ENCODE assay signal across 11 cellular contexts in the genomic region with DNA sequence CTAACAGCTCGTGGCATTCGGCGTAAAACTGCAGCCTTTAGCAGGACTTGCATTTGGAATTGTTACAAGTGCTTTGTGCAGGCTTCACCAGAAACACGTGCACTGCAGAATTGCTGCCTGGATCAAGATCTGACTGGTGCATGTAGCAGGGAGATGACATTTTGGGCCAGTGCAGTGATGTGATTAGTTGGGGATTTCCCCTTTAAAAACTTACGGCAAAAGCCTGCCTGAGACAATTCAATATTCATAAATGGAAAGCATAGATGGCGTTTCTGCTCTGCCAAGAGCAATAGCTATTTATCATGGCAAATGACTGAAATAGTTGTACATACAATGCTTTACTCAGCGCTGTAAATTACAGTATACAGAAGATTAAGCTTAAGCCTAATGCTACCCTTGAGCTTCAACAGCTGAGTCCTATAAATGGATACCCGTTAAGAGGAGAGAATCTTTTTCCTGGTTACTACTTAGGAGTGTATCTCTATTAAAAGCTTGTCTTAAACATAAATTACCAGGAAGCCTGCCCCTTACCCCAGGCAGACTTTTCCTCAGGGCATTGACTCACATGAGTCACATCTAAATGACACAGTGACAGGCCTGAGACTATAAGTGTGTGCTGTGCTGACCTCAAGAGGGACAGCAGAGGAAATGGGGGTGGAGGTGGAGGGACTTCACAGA.
DNase-seq lines count a peak whose midpoint lies in the region; ATAC-seq and TF ChIP-seq lines count a peak whose summit lies in the region.
"Had no signal": no experiment of that assay in that cellular context is flagged by ENCODE, and none has a peak within 500 bp of the region (broad histone marks: within the 10 kb centered on the region; RNA-seq: fewer than 3 reads in every experiment).

No MANE protein-coding gene starts in this region.

- no TSS peak for BruUV-seq in Panc1 (replicated peaks; lab: Mats Ljungman, UMichigan)

- H3K4me1 ChIP-seq in Panc1 (ENCODE audit: control insufficient read depth, insufficient read depth, low read length) (peaks cover 19% of the 10 kb centered on the region), transverse colon (peaks cover 0 to 4% (median 0%) of the 10 kb centered on the region in 4 donors)

- H3K9me3 ChIP-seq in Panc1 (ENCODE audit: control insufficient read depth, insufficient read depth, low read depth, low read length) (peaks cover 4% of the 10 kb centered on the region; the same call in 1 of the 2 replicates), transverse colon (no peaks in the 10 kb centered on the region)

- no peak for TF ChIP-seq EP300 in transverse colon (IDR thresholded peaks at IDR 0.05; ENCODE audit: low read depth)

- peaks cover 2% of the 10 kb centered on the region for H3K27me3 Mint-ChIP-seq in activated naive CD8-positive, alpha-beta T cell treated with anti-CD3 and anti-CD28 coated beads, Interleukin-2, amount 50 U/mL, for 24 hours
- H3K27me3 Mint-ChIP-seq in activated naive CD8-positive, alpha-beta T cell treated with anti-CD3 and anti-CD28 coated beads for 36 hours, result no peaks in the 10 kb centered on the region
- H3K27me3 Mint-ChIP-seq in progenitor cell of endocrine pancreas, result peaks cover 31% of the 10 kb centered on the region

- no peak for TF ChIP-seq CTCF in Panc1 (IDR thresholded peaks at IDR 0.05)
- TF ChIP-seq CTCF in transverse colon (IDR thresholded peaks at IDR 0.05), result no peak
- no peak for TF ChIP-seq CTCF in progenitor cell of endocrine pancreas (IDR thresholded peaks at IDR 0.05; ENCODE audit: unreplicated experiment)

- CTCF ChIA-PET in Panc1 (lab: Charles Lee), result no interaction called here

- H3K4me3 ChIP-seq in Panc1 (ENCODE audit: low read depth in 2 of 2, low read length in 2 of 2), result 0 out of 4 replicates have a peak overlapping the region, but pooled peaks of 1 of the 2 experiments have one; percentile 7
- no peak overlapping the region for H3K4me3 ChIP-seq in transverse colon

- H3K4me3 Mint-ChIP-seq in activated naive CD8-positive, alpha-beta T cell treated with anti-CD3 and anti-CD28 coated beads, Interleukin-2, amount 50 U/mL, for 24 hours, result no peak overlapping the region
- no peak overlapping the region for H3K4me3 Mint-ChIP-seq in activated naive CD8-positive, alpha-beta T cell treated with anti-CD3 and anti-CD28 coated beads for 36 hours
- no peak overlapping the region for H3K4me3 Mint-ChIP-seq in progenitor cell of endocrine pancreas (ENCODE audit: low read depth)
- H3K4me3 Mint-ChIP-seq: CD8-positive, alpha-beta memory T cell had no signal

- peak; percentile 73 for ATAC-seq in activated naive CD8-positive, alpha-beta T cell treated with anti-CD3 and anti-CD28 coated beads, Interleukin-2, amount 50 U/mL, for 24 hours
- ATAC-seq in Panc1 (peak; percentile 94), HG03520 (IDR thresholded peaks at IDR 0.05; ENCODE audit: unreplicated experiment) (no peak)
- ATAC-seq: left ventricle myocardium superior had no signal

- in situ Hi-C loops in Panc1 (cut with HindIII; ENCODE audit: low pct_unique_long_range_greater_than_20kb, low sequenced_read_pairs) (no loop called here), transverse colon (cut with MboI; ENCODE audit: low pct_ligation_motif_present in 1 of 4, low pct_unique_long_range_greater_than_20kb in 1 of 4, low sequenced_read_pairs in 3 of 4) (loop anchor here (10.0 to 25.0 kb wide), 4 partner anchors 235 to 392 kb away; no protein-coding TSS in a partner anchor)

- H3K27ac ChIP-seq in Panc1 (ENCODE audit: low read length) (peak overlapping the region; percentile 52), transverse colon (peak overlapping the region in 3 of 4 donors; percentile 7 to 44 (median 40))

- H3K4me1 Mint-ChIP-seq in activated naive CD8-positive, alpha-beta T cell treated with anti-CD3 and anti-CD28 coated beads, Interleukin-2, amount 50 U/mL, for 24 hours, result peaks cover 31% of the 10 kb centered on the region
- peaks cover 11% of the 10 kb centered on the region for H3K4me1 Mint-ChIP-seq in activated naive CD8-positive, alpha-beta T cell treated with anti-CD3 and anti-CD28 coated beads for 36 hours
- no peaks in the 10 kb centered on the region for H3K4me1 Mint-ChIP-seq in progenitor cell of endocrine pancreas (ENCODE audit: low read depth)

- TF ChIP-seq POLR2A in transverse colon (IDR thresholded peaks at IDR 0.05), result no peak

- H3K36me3 ChIP-seq in Panc1 (ENCODE audit: control insufficient read depth, insufficient read depth, low read length), result no peaks in the 10 kb centered on the region
- no peaks in the 10 kb centered on the region for H3K36me3 ChIP-seq in transverse colon

- 52 to 66% methylated on average over 7 to 8 of the region's 8 CpGs for WGBS in transverse colon (ENCODE audit: low coverage in 1 of 2), 2 donors

- no peak for DNase-seq in activated naive CD8-positive, alpha-beta T cell treated with anti-CD3 and anti-CD28 coated beads, Interleukin-2, amount 50 U/mL, for 24 hours
- DNase-seq in activated naive CD8-positive, alpha-beta T cell treated with anti-CD3 and anti-CD28 coated beads for 36 hours, result no peak
- DNase-seq in Panc1 (ENCODE audit: low read depth, low spot score) (no peak), foreskin melanocyte (peak; percentile 63), transverse colon (no peak), progenitor cell of endocrine pancreas (ENCODE audit: low spot score, unreplicated experiment) (no peak)
- DNase-seq in stimulated activated naive CD4-positive, alpha-beta T cell treated with Interleukin-2 at 50 U/mL for 16 hours (lab: John Stamatoyannopoulos, UW), result no peak
- DNase-seq: CD8-positive, alpha-beta memory T cell; left ventricle myocardium superior; SHP77 treated with DMSO at 0.1 percent for 48 hours had no signal

- POLR2A ChIA-PET in Panc1 (lab: Charles Lee), result no interaction called here

- H3K27me3 ChIP-seq in Panc1 (ENCODE audit: control insufficient read depth, insufficient read depth, low read length) (no peaks in the 10 kb centered on the region), transverse colon (no peaks in the 10 kb centered on the region)

- H3K27ac Mint-ChIP-seq in activated naive CD8-positive, alpha-beta T cell treated with anti-CD3 and anti-CD28 coated beads, Interleukin-2, amount 50 U/mL, for 24 hours, result peak overlapping the region; percentile 24
- no peak overlapping the region for H3K27ac Mint-ChIP-seq in activated naive CD8-positive, alpha-beta T cell treated with anti-CD3 and anti-CD28 coated beads for 36 hours
- no peak overlapping the region for H3K27ac Mint-ChIP-seq in progenitor cell of endocrine pancreas

- intact Hi-C loops in Panc1 (cut with micrococcal nuclease; ENCODE audit: unreplicated experiment), result loop anchor here (10.0 kb wide), 1 partner anchor 105 kb away; a partner anchor contains a TSS
- intact Hi-C loops in transverse colon (cut with DNase I; ENCODE audit: low total_unique reads), result no loop called here

- no peaks in the 10 kb centered on the region for H3K36me3 Mint-ChIP-seq in activated naive CD8-positive, alpha-beta T cell treated with anti-CD3 and anti-CD28 coated beads, Interleukin-2, amount 50 U/mL, for 24 hours (ENCODE audit: low read depth)
- peaks cover 3% of the 10 kb centered on the region for H3K36me3 Mint-ChIP-seq in activated naive CD8-positive, alpha-beta T cell treated with anti-CD3 and anti-CD28 coated beads for 36 hours
- peaks cover 3% of the 10 kb centered on the region for H3K36me3 Mint-ChIP-seq in progenitor cell of endocrine pancreas (ENCODE audit: insufficient read depth)

- H3K9me3 Mint-ChIP-seq in activated naive CD8-positive, alpha-beta T cell treated with anti-CD3 and anti-CD28 coated beads, Interleukin-2, amount 50 U/mL, for 24 hours, result no peaks in the 10 kb centered on the region
- peaks cover 2% of the 10 kb centered on the region for H3K9me3 Mint-ChIP-seq in activated naive CD8-positive, alpha-beta T cell treated with anti-CD3 and anti-CD28 coated beads for 36 hours
- H3K9me3 Mint-ChIP-seq in progenitor cell of endocrine pancreas (ENCODE audit: low read depth), result no peaks in the 10 kb centered on the region
- H3K9me3 Mint-ChIP-seq: CD8-positive, alpha-beta memory T cell had no signal
